ENCODE assay signal across 8 cellular contexts in the genomic region with DNA sequence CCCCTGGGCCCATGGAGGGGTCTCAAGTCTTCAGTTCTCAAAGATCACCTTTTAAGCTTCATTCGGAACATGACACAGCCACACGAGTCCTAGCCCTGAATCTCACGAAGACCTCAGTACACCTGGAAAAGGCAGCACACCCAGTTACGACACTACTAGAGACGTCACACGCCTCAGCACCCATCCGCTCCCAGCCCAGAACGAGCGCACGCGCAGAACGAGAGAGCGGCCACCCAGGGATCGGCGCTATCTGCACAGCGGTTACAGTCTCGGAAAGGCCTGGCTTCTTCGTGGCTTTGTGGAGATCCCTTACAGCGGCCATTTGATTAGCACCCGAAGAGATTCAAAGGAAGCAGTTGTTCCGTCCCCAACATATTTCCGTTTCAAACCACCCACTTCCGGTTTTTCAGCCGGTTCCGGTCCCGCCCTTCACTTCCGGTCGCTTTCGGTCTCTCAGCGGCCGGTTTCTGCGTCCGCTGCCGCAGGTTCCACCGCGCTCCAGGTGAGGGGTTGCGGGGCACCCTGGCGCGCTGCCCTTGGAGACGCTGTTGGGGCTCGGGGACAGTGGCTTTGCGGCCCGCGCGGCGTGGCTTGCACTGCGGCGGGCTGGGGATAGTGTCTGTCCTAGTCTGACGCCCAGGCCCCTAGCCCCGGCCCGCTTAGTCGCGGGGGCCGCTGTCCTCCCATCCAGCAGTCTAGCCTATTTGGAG. TPM values are rescaled to one million over a fixed set of nuclear protein-coding genes. Genes with fewer than 3 reads are reported as not detected.
A peak's percentile ranks its signal among the peaks of the same experiment; 100 is the strongest.
DNase-seq lines count a peak whose midpoint lies in the region; ATAC-seq and TF ChIP-seq lines count a peak whose summit lies in the region.

Gene UBLCP1 (plus strand): TSS at position 432 of the 710 bp plus-strand sequence. CDS start 5,626 bp downstream, outside the sequence.

- H3K27ac ChIP-seq in A673 (ENCODE audit: low read depth, low read length, poor library complexity, severe bottlenecking) (peak within 1 kb of the TSS; percentile 94), VCaP (peak within 1 kb of the TSS; percentile 92), iPS-20b (ENCODE audit: low read length) (peak within 1 kb of the TSS; percentile 55), skin epidermis (peak within 1 kb of the TSS; percentile 39 to 96 (median 93))

- POLR2A ChIA-PET in A673 (lab: Charles Lee; ENCODE audit: low non-redundant PET) = no interaction called here

- TF ChIP-seq CTCF in A673 (conservative IDR thresholded peaks at IDR 0.05; ENCODE audit: low read depth, low read length) (no peak), VCaP (conservative IDR thresholded peaks at IDR 0.05) (no peak)

- no peaks in the 10 kb centered on the region for H3K36me3 ChIP-seq in A673 (ENCODE audit: insufficient read depth, low read length, poor library complexity, severe bottlenecking)
- H3K36me3 ChIP-seq in iPS-20b (ENCODE audit: insufficient read depth, low read depth, low read length) = no peaks in the 10 kb centered on the region

- no peaks in the 10 kb centered on the region for H3K27me3 ChIP-seq in A673 (replicated peaks; ENCODE audit: insufficient read depth, low read depth, low read length, poor library complexity)
- peaks cover 14% of the 10 kb centered on the region for H3K27me3 ChIP-seq in iPS-20b (ENCODE audit: insufficient read depth, low read length)

- peak within 1 kb of the TSS; percentile 91 for H3K9ac ChIP-seq in iPS-20b (ENCODE audit: low read depth, low read length)

- H3K4me1 ChIP-seq in A673 (ENCODE audit: insufficient read depth, low read length, poor library complexity, severe bottlenecking) = peaks cover 4% of the 10 kb centered on the region
- H3K4me1 ChIP-seq in iPS-20b (ENCODE audit: insufficient read depth, low read length) = peaks cover 3% of the 10 kb centered on the region; the same call in 1 of the 2 replicates

- intact Hi-C loops in A673 (cut with micrococcal nuclease; ENCODE audit: unreplicated experiment) = loop anchor here (2.0 kb wide), 2 partner anchors 54 to 104 kb away; partner anchors contain the start of gene RNF145

- CTCF ChIA-PET in A673 (lab: Charles Lee) = no interaction called here

- no peaks in the 10 kb centered on the region for H3K9me3 ChIP-seq in A673 (ENCODE audit: low read depth, low read length, poor library complexity, severe bottlenecking)
- H3K9me3 ChIP-seq in iPS-20b (ENCODE audit: insufficient read depth, low read depth, low read length) = no peaks in the 10 kb centered on the region

- H3K4me3 ChIP-seq in A673 (ENCODE audit: low read depth, low read length, poor library complexity, severe bottlenecking) (peak within 1 kb of the TSS; percentile 89), iPS-20b (ENCODE audit: low read length) (peak within 1 kb of the TSS; percentile 94), skin epidermis (peak within 1 kb of the TSS; percentile 61 to 94 (median 87))

- DNase-seq in A673 (ENCODE audit: low spot score) (peak; percentile 85), NCI-H2196 treated with DMSO at 0.1 percent for 48 hours (lab: John Stamatoyannopoulos, UW; ENCODE audit: unreplicated experiment) (peak; percentile 78), T47D (ENCODE audit: low read depth in 1 of 2, low spot score in 1 of 2) (peak; percentile 91)

- BruUV-seq in A673 (replicated peaks; lab: Mats Ljungman, UMichigan) = no TSS peak

- ATAC-seq in GM18870 (IDR thresholded peaks at IDR 0.05; ENCODE audit: unreplicated experiment) (peak; percentile 88), HG03108 (IDR thresholded peaks at IDR 0.05; ENCODE audit: unreplicated experiment) (peak; percentile 90)

- in situ Hi-C loops in T47D (cut with HindIII; ENCODE audit: low pct_unique_long_range_greater_than_20kb, low sequenced_read_pairs) = no loop called here

RNA-seq across cellular contexts. Expression of gene UBLCP1, which starts in this region (rescaled TPM):
- total RNA-seq in A673 (2021) = 23.5 and 23.8 TPM in 2 replicates

Comparison
In these comparisons a context has a peak if more than half of its experiments do, and no peak if none do; other contexts are left out.
1. Peak in every context shown above with its lines: DNase-seq, ATAC-seq, H3K4me3 ChIP-seq and H3K27ac ChIP-seq.